ENCODE assay signal across 7 cellular contexts in genomic region chr1:183961132-183961531, GRCh38.
"Had no signal": no experiment of that assay in that cellular context is flagged by ENCODE, and none has a peak within 500 bp of the region (broad histone marks: within the 10 kb centered on the region; RNA-seq: fewer than 3 reads in every experiment).

No MANE protein-coding gene starts in this region.

- FAIRE-seq: H1, H54, HTR-8/SVneo had no signal

- H2AFZ ChIP-seq: GM23338 had no signal

- H3K9ac ChIP-seq: KMS-11 had no signal

- ATAC-seq: GM23338 had no signal

- H3K4me3 ChIP-seq: GM23338 had no signal

- H3K4me2 ChIP-seq: GM23338, KMS-11 had no signal

- DNase-seq: H9, KBM-7 had no signal

- H3K27ac ChIP-seq: KMS-11 had no signal
